In genomic region chr1:8020032-8020431, GRCh38 we compare ENCODE assay signal across 11 cellular contexts. TPM values are rescaled to one million over a fixed set of nuclear protein-coding genes. Genes with fewer than 3 reads are reported as not detected.
DNase-seq lines count a peak whose midpoint lies in the region; ATAC-seq, FAIRE-seq and TF ChIP-seq lines count a peak whose summit lies in the region.
"Had no signal": no experiment of that assay in that cellular context is flagged by ENCODE, and none has a peak within 500 bp of the region (broad histone marks: within the 10 kb centered on the region; RNA-seq: fewer than 3 reads in every experiment).

No MANE protein-coding gene starts in this region.

- H3K4me3 ChIP-seq in upper lobe of left lung, result no peak overlapping the region

- no peaks in the 10 kb centered on the region for H3K27me3 ChIP-seq in upper lobe of left lung

- peak; percentile 23 for DNase-seq in DMS79 treated with DMSO at 0.1 percent for 48 hours (lab: John Stamatoyannopoulos, UW)
- no peak for DNase-seq in DMS79 (lab: John Stamatoyannopoulos, UW)
- DNase-seq in amniotic epithelial cell (ENCODE audit: low read depth), result peak; percentile 74
- peak; percentile 28 for DNase-seq in left kidney (ENCODE audit: low read depth, low spot score)
- DNase-seq in upper lobe of left lung, result peak in 1 of 2 donors; percentile 53
- no peak for DNase-seq in GM12891 (ENCODE audit: insufficient read length, low spot score)
- no peak for DNase-seq in central memory CD4-positive, alpha-beta T cell
- DNase-seq: 8988T, amniotic stem cell, T-helper 2 cell had no signal

- H3K36me3 ChIP-seq in upper lobe of left lung, result no peaks in the 10 kb centered on the region

- peak overlapping the region in 2 of 4 donors; percentile 7 to 48 for H3K27ac ChIP-seq in upper lobe of left lung

- no peak for TF ChIP-seq POLR2A in upper lobe of left lung (IDR thresholded peaks at IDR 0.05)
- TF ChIP-seq POLR2A in GM12891 (IDR thresholded peaks at IDR 0.05; ENCODE audit: low read depth, low read length), result no peak

- ATAC-seq in upper lobe of left lung (ENCODE audit: low FRiP score in 2 of 2) (peak; percentile 46 to 75), GM18519 (IDR thresholded peaks at IDR 0.05; ENCODE audit: low FRiP score, unreplicated experiment) (no peak)

- H3K9me3 ChIP-seq in upper lobe of left lung, result no peaks in the 10 kb centered on the region

- H3K4me1 ChIP-seq in upper lobe of left lung, result peaks cover 54 to 84% (median 62%) of the 10 kb centered on the region in 4 donors

- no peak for TF ChIP-seq CTCF in upper lobe of left lung (IDR thresholded peaks at IDR 0.05)

- TF ChIP-seq EP300 in upper lobe of left lung (IDR thresholded peaks at IDR 0.05), result peak in 1 of 4 donors; percentile 4

- FAIRE-seq in GM12891 (lab: Jason Lieb, UNC), result no peak

TF ChIP-seq in GM12891, 5 proteins besides CTCF, POLR2A, EP300 and RAD21:
- no peak for TF ChIP-seq TAF1 (IDR thresholded peaks at IDR 0.05; ENCODE audit: low read depth, low read length)

RNA-seq across cellular contexts. Expression of gene ERRFI1, which starts 6.1 kb away (rescaled TPM):
- 100 to 1,000 TPM in 1 of 6 donors, 10 to 100 TPM in 5; 30.4 to 164 (median 84.6) TPM for total RNA-seq in upper lobe of left lung
- 3.6 TPM for polyA plus RNA-seq in GM12891 (2012; ENCODE audit: low read depth, missing spikeins)

RNA-seq across cellular contexts. Expression of gene PARK7, which starts 58.5 kb away (rescaled TPM):
- total RNA-seq in upper lobe of left lung, result 100 to 1,000 TPM in 4 of 6 donors, 10 to 100 TPM in 2; 52.4 to 217 (median 130) TPM
- polyA plus RNA-seq in GM12891 (2012; ENCODE audit: low read depth, missing spikeins), result 566 TPM

Comparison
In these comparisons a context has a peak if more than half of its experiments do, and no peak if none do; other contexts are left out.
1. DNase-seq: peak in DMS79 treated with DMSO at 0.1 percent for 48 hours (single experiment), amniotic epithelial cell (single experiment) and left kidney (single experiment); none in DMS79 (single experiment), GM12891 (single experiment) and central memory CD4-positive, alpha-beta T cell (single experiment).